Comparison of ENCODE assay signal across 17 cellular contexts in genomic region chr9:86454701-86455402, GRCh38.
DNase-seq lines count a peak whose midpoint lies in the region; ATAC-seq and TF ChIP-seq lines count a peak whose summit lies in the region.
"Had no signal": no experiment of that assay in that cellular context is flagged by ENCODE, and none has a peak within 500 bp of the region (broad histone marks: within the 10 kb centered on the region; RNA-seq: fewer than 3 reads in every experiment).

No MANE protein-coding gene starts in this region.

- H3K18ac ChIP-seq in trophoblast cell (ENCODE audit: low read length) = no peak overlapping the region

- no peaks in the 10 kb centered on the region for H3K9me3 Mint-ChIP-seq in activated T-helper 2 cell treated with anti-CD3 and anti-CD28 coated beads, Interferon-gamma antibody, Interleukin-2, Interleukin-4, amounts not matched to agents 10 μg/mL and 5 μg/mL and 100 μg/mL, durations not matched to agents 14 hours and 24 hours and 36 hours

- no peak overlapping the region for H2BK120ac ChIP-seq in trophoblast cell (ENCODE audit: insufficient read depth, low read length, poor library complexity)

- intact Hi-C loops in activated T-helper 2 cell treated with anti-CD3 and anti-CD28 coated beads, Interferon-gamma antibody, Interleukin-2, Interleukin-4, amounts not matched to agents 10 μg/mL and 5 μg/mL and 100 μg/mL, durations not matched to agents 14 hours and 24 hours and 36 hours (cut with micrococcal nuclease) = no loop called here

- H3K4ac ChIP-seq in trophoblast cell (ENCODE audit: low read depth, low read length) = no peak overlapping the region

- no peak for ATAC-seq in HG03520 (IDR thresholded peaks at IDR 0.05; ENCODE audit: unreplicated experiment)
- ATAC-seq: left cardiac atrium had no signal

- H3K36me3 ChIP-seq in trophoblast cell (ENCODE audit: control insufficient read depth in 1 of 2, insufficient read depth in 2 of 2, low read length in 2 of 2) = no peaks in the 10 kb centered on the region
- H3K36me3 ChIP-seq: cardiac muscle cell, tibial nerve had no signal

- H3K23ac ChIP-seq in trophoblast cell (ENCODE audit: low read length) = no peak overlapping the region

- no peak overlapping the region for H4K12ac ChIP-seq in trophoblast cell (ENCODE audit: low read depth, low read length)

- WGBS in trophoblast cell (ENCODE audit: extremely low coverage, insufficient coverage, insufficient read length) = no CpG with 5 or more reads among the region's 7 CpGs

- H2BK5ac ChIP-seq in trophoblast cell (ENCODE audit: low read depth, low read length, poor library complexity) = no peak overlapping the region

- TF ChIP-seq CTCF in fibroblast of the aortic adventitia (IDR thresholded peaks at IDR 0.05; ENCODE audit: insufficient read depth, low read length) = no peak

- no peak overlapping the region for H3K9ac ChIP-seq in trophoblast cell (ENCODE audit: low read length)

- H4K91ac ChIP-seq in trophoblast cell (ENCODE audit: low read depth, low read length) = no peak overlapping the region

- no peaks in the 10 kb centered on the region for H3K9me3 ChIP-seq in trophoblast cell (ENCODE audit: insufficient read depth, low read depth, low read length)

- no peak overlapping the region for H3K27ac Mint-ChIP-seq in activated T-helper 2 cell treated with anti-CD3 and anti-CD28 coated beads, Interferon-gamma antibody, Interleukin-2, Interleukin-4, amounts not matched to agents 10 μg/mL and 5 μg/mL and 100 μg/mL, durations not matched to agents 14 hours and 24 hours and 36 hours

- H3K4me1 Mint-ChIP-seq in activated T-helper 2 cell treated with anti-CD3 and anti-CD28 coated beads, Interferon-gamma antibody, Interleukin-2, Interleukin-4, amounts not matched to agents 10 μg/mL and 5 μg/mL and 100 μg/mL, durations not matched to agents 14 hours and 24 hours and 36 hours (ENCODE audit: low read depth) = no peaks in the 10 kb centered on the region

- H4K8ac ChIP-seq in trophoblast cell (ENCODE audit: low read depth, low read length) = no peak overlapping the region

- no peaks in the 10 kb centered on the region for H3K79me2 ChIP-seq in trophoblast cell (ENCODE audit: control insufficient read depth, insufficient read depth, low read length, poor library complexity)

- H2AK5ac ChIP-seq in trophoblast cell (ENCODE audit: low read length) = no peak overlapping the region

- H3K4me3 ChIP-seq in fibroblast of the aortic adventitia (ENCODE audit: low read depth, low read length) = no peak overlapping the region
- H3K4me3 ChIP-seq in trophoblast cell (ENCODE audit: low read depth, low read length) = no peak overlapping the region
- H3K4me3 ChIP-seq: cardiac muscle cell, tibial nerve had no signal

- H3K4me3 Mint-ChIP-seq in activated T-helper 2 cell treated with anti-CD3 and anti-CD28 coated beads, Interferon-gamma antibody, Interleukin-2, Interleukin-4, amounts not matched to agents 10 μg/mL and 5 μg/mL and 100 μg/mL, durations not matched to agents 14 hours and 24 hours and 36 hours (ENCODE audit: low read depth) = no peak overlapping the region

- peaks cover 15% of the 10 kb centered on the region for H3K79me1 ChIP-seq in trophoblast cell (ENCODE audit: low read length)

- no peak overlapping the region for H2AFZ ChIP-seq in trophoblast cell (ENCODE audit: insufficient read depth, low read length, poor library complexity)

- DNase-seq in GM03348 (ENCODE audit: low spot score) = peak; percentile 38
- DNase-seq in amniotic epithelial cell (ENCODE audit: low read depth) = peak; percentile 50
- peak; percentile 53 for DNase-seq in fibroblast of the aortic adventitia (ENCODE audit: low read depth)
- peak; percentile 31 to 73 for DNase-seq in trophoblast cell
- DNase-seq in cerebellar cortex (ENCODE audit: low spot score) = no peak
- DNase-seq in activated T-helper 2 cell treated with anti-CD3 and anti-CD28 coated beads, Interferon-gamma antibody, Interleukin-2, Interleukin-4, amounts not matched to agents 10 μg/mL and 5 μg/mL and 100 μg/mL, durations not matched to agents 14 hours and 24 hours and 36 hours (ENCODE audit: low spot score) = no peak
- no peak for DNase-seq in foreskin melanocyte
- DNase-seq: activated CD4-positive, CD25-positive, alpha-beta regulatory T cell; activated gamma-delta T cell; left cardiac atrium; NCI-H2107; NCI-H82; stimulated activated CD4-positive, alpha-beta T cell treated with anti-CD3 and anti-CD28 coated beads, Interleukin-2, amount 100 ng/mL, for 24 hours; T-helper 2 cell had no signal

- no peak overlapping the region for H3K14ac ChIP-seq in trophoblast cell (ENCODE audit: low read length)

- H3K4me2 ChIP-seq in trophoblast cell (ENCODE audit: low read length) = peak overlapping the region; percentile 33

- H3K27me3 ChIP-seq in trophoblast cell (ENCODE audit: insufficient read depth, low read length) = no peaks in the 10 kb centered on the region
- H3K27me3 ChIP-seq: cardiac muscle cell, tibial nerve had no signal

- no peaks in the 10 kb centered on the region for H3K36me3 Mint-ChIP-seq in activated T-helper 2 cell treated with anti-CD3 and anti-CD28 coated beads, Interferon-gamma antibody, Interleukin-2, Interleukin-4, amounts not matched to agents 10 μg/mL and 5 μg/mL and 100 μg/mL, durations not matched to agents 14 hours and 24 hours and 36 hours (ENCODE audit: low read depth)

- no peaks in the 10 kb centered on the region for H3K27me3 Mint-ChIP-seq in activated T-helper 2 cell treated with anti-CD3 and anti-CD28 coated beads, Interferon-gamma antibody, Interleukin-2, Interleukin-4, amounts not matched to agents 10 μg/mL and 5 μg/mL and 100 μg/mL, durations not matched to agents 14 hours and 24 hours and 36 hours (ENCODE audit: low read depth)

- peaks cover 2 to 8% of the 10 kb centered on the region in 2 experiments for H3K4me1 ChIP-seq in trophoblast cell (ENCODE audit: control insufficient read depth in 1 of 2, insufficient read depth in 2 of 2, low read length in 2 of 2)

- peak overlapping the region; percentile 71 for H3K27ac ChIP-seq in trophoblast cell (ENCODE audit: low read depth, low read length)
- H3K27ac ChIP-seq: cardiac muscle cell had no signal

- no peak overlapping the region for H2BK12ac ChIP-seq in trophoblast cell (ENCODE audit: low read length)

Comparison
In these comparisons a context has a peak if more than half of its experiments do, and no peak if none do; other contexts are left out.
1. DNase-seq: peak in GM03348 (single experiment), amniotic epithelial cell (single experiment), fibroblast of the aortic adventitia (single experiment) and trophoblast cell (2 of 2); none in cerebellar cortex (single experiment), activated T-helper 2 cell treated with anti-CD3 and anti-CD28 coated beads, Interferon-gamma antibody, Interleukin-2, Interleukin-4, amounts not matched to agents 10 μg/mL and 5 μg/mL and 100 μg/mL, durations not matched to agents 14 hours and 24 hours and 36 hours (single experiment) and foreskin melanocyte (single experiment).